ENCODE assay signal across 19 cellular contexts in the genomic region with DNA sequence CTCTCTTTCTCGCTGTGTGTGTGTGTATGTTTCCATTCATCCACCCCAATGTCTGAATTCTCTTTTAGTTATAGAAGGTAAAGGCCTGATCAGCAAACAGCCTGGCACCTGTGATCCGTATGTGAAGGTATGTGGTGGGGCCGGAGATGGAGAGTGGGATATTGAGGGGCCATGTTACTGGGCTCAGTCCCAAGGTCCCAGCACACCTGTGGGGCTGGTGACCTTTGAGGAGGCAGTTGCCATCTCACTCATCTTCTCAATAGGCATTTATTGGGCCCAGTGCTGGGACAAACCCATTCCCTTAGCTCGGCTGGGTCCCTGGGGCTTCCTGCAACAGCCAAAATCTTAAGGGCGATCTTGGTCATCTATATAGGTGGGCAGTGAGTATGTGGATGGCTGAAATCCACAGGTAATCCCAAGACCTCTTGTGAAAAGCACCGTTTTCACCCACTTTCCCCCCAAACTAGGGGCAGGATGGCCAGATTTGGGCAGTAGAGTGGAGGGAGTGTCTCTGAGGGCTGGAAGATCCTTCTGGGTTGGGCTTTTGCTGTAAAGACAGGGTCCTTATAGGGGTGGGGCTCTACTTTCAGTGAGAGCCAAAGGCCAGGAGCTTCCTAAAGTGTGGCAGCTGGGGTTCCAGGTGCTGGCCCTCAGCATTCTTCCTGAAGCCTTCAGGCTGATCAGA. TPM values are rescaled to one million over a fixed set of nuclear protein-coding genes. Genes with fewer than 3 reads are reported as not detected.
DNase-seq lines count a peak whose midpoint lies in the region; ATAC-seq and TF ChIP-seq lines count a peak whose summit lies in the region.
"Had no signal": no experiment of that assay in that cellular context is flagged by ENCODE, and none has a peak within 500 bp of the region (broad histone marks: within the 10 kb centered on the region; RNA-seq: fewer than 3 reads in every experiment).

No MANE protein-coding gene starts in this region.

- CTCF ChIA-PET in activated CD4-positive, alpha-beta T cell treated with anti-CD3 and anti-CD28 coated beads for 36 hours (lab: Charles Lee), result interaction anchor here (0.7 to 1.3 kb wide), 2 partner anchors 77 to 172 kb away, joined by 3 to 7 read pairs; no protein-coding TSS in a partner anchor

- H3K4me1 Mint-ChIP-seq in neural crest cell, result peaks cover 19% of the 10 kb centered on the region
- H3K4me1 Mint-ChIP-seq in activated CD4-positive, alpha-beta T cell treated with anti-CD3 and anti-CD28 coated beads for 36 hours, result peaks cover 13% of the 10 kb centered on the region

- ATAC-seq in thoracic aorta (ENCODE audit: insufficient number of reproducible peaks, low FRiP score, low read depth) (no peak), HG03025 (IDR thresholded peaks at IDR 0.05; ENCODE audit: low FRiP score, unreplicated experiment) (no peak)
- no peak for ATAC-seq in activated CD4-positive, alpha-beta T cell treated with anti-CD3 and anti-CD28 coated beads for 36 hours
- ATAC-seq: activated naive CD8-positive, alpha-beta T cell treated with anti-CD3 and anti-CD28 coated beads, Interleukin-2, amount 50 U/mL, for 24 hours had no signal

- no peaks in the 10 kb centered on the region for H3K36me3 Mint-ChIP-seq in neural crest cell (ENCODE audit: low read depth)
- H3K36me3 Mint-ChIP-seq in activated CD4-positive, alpha-beta T cell treated with anti-CD3 and anti-CD28 coated beads for 36 hours (ENCODE audit: low read depth), result no peaks in the 10 kb centered on the region
- H3K36me3 Mint-ChIP-seq: CD8-positive, alpha-beta memory T cell had no signal

- H3K9me3 ChIP-seq in ascending aorta (no peaks in the 10 kb centered on the region), esophagus muscularis mucosa (no peaks in the 10 kb centered on the region), thoracic aorta (no peaks in the 10 kb centered on the region)
- H3K9me3 ChIP-seq: Peyer's patch, right lobe of liver, SJSA1 had no signal

- no peak for TF ChIP-seq POLR2A in esophagus muscularis mucosa (IDR thresholded peaks at IDR 0.05; ENCODE audit: low read depth)

- H3K9me3 Mint-ChIP-seq in neural crest cell, result no peaks in the 10 kb centered on the region
- no peaks in the 10 kb centered on the region for H3K9me3 Mint-ChIP-seq in activated CD4-positive, alpha-beta T cell treated with anti-CD3 and anti-CD28 coated beads for 36 hours (ENCODE audit: low read depth)
- H3K9me3 Mint-ChIP-seq: activated CD4-positive, alpha-beta T cell treated with anti-CD3 and anti-CD28 coated beads, Interleukin-2, amount 10 ng/mL, durations not matched to agents 24 days and 14 days; activated naive CD8-positive, alpha-beta T cell treated with anti-CD3 and anti-CD28 coated beads, Interleukin-2, amount 50 U/mL, for 24 hours; CD8-positive, alpha-beta memory T cell had no signal

- no peaks in the 10 kb centered on the region for H3K27me3 Mint-ChIP-seq in neural crest cell (ENCODE audit: low read depth)
- peaks cover 1% of the 10 kb centered on the region for H3K27me3 Mint-ChIP-seq in activated CD4-positive, alpha-beta T cell treated with anti-CD3 and anti-CD28 coated beads for 36 hours

- WGBS in esophagus muscularis mucosa, result 89% methylated on average over 6 of the region's 6 CpGs

- H3K27ac ChIP-seq in ascending aorta (peak overlapping the region; percentile 96 to 97), esophagus muscularis mucosa (replicated peaks in 1 of 4) (peak overlapping the region; percentile 85 to 90 (median 87)), thoracic aorta (peak overlapping the region; percentile 83 to 90)
- H3K27ac ChIP-seq: right lobe of liver, SJSA1 had no signal

- H3K4me3 ChIP-seq in ascending aorta (no peak overlapping the region), esophagus muscularis mucosa (no peak overlapping the region), thoracic aorta (no peak overlapping the region)
- H3K4me3 ChIP-seq: Peyer's patch, right lobe of liver, SJSA1 had no signal

- intact Hi-C loops in ascending aorta (cut with DNase I) (no loop called here), esophagus muscularis mucosa (cut with DNase I) (no loop called here)
- intact Hi-C loops in activated CD4-positive, alpha-beta T cell treated with anti-CD3 and anti-CD28 coated beads for 36 hours (cut with DNase I, micrococcal nuclease), result no loop called here

- peaks cover 9 to 63% of the 10 kb centered on the region in 2 donors for H3K4me1 ChIP-seq in ascending aorta
- peaks cover 43 to 80% (median 63%) of the 10 kb centered on the region in 4 donors for H3K4me1 ChIP-seq in esophagus muscularis mucosa
- H3K4me1 ChIP-seq in thoracic aorta (ENCODE audit: control insufficient read depth in 1 of 2, low read depth in 2 of 2), result peaks cover 35 to 86% of the 10 kb centered on the region in 2 donors
- H3K4me1 ChIP-seq: right lobe of liver had no signal

- DNase-seq in ascending aorta (ENCODE audit: low spot score in 2 of 2) (peak in 1 of 2 donors; percentile 59), esophagus muscularis mucosa (ENCODE audit: extremely low spot score) (no peak), neural crest cell (ENCODE audit: low read depth, low spot score) (no peak), thoracic aorta (ENCODE audit: low spot score) (no peak), NCI-H2107 (lab: John Stamatoyannopoulos, UW) (no peak), middle frontal gyrus (ENCODE audit: extremely low spot score, low spot score) (no peak)
- DNase-seq in activated CD4-positive, alpha-beta T cell treated with anti-CD3 and anti-CD28 coated beads for 36 hours, result no peak
- DNase-seq: activated CD4-positive, alpha-beta T cell treated with anti-CD3 and anti-CD28 coated beads, Interleukin-2, amount 10 ng/mL, durations not matched to agents 24 days and 14 days; activated effector memory CD4-positive, alpha-beta T cell treated with Interleukin-2 at 50 U/mL for 16 hours; activated naive CD8-positive, alpha-beta T cell treated with anti-CD3 and anti-CD28 coated beads, Interleukin-2, amount 50 U/mL, for 24 hours; CD8-positive, alpha-beta memory T cell; cortex of kidney; DMS153; NCI-H1417; NCI-H524 treated with DMSO at 0.1 percent for 48 hours had no signal

- peak overlapping the region; percentile 79 for H3K27ac Mint-ChIP-seq in neural crest cell (ENCODE audit: unreplicated experiment)
- no peak overlapping the region for H3K27ac Mint-ChIP-seq in activated CD4-positive, alpha-beta T cell treated with anti-CD3 and anti-CD28 coated beads for 36 hours
- H3K27ac Mint-ChIP-seq: activated CD4-positive, alpha-beta T cell treated with anti-CD3 and anti-CD28 coated beads, Interleukin-2, amount 10 ng/mL, durations not matched to agents 24 days and 14 days; activated naive CD8-positive, alpha-beta T cell treated with anti-CD3 and anti-CD28 coated beads, Interleukin-2, amount 50 U/mL, for 24 hours had no signal

- no peak for TF ChIP-seq CTCF in ascending aorta (IDR thresholded peaks at IDR 0.05)
- TF ChIP-seq CTCF in esophagus muscularis mucosa (IDR thresholded peaks at IDR 0.05), result no peak
- no peak for TF ChIP-seq CTCF in neural crest cell (conservative IDR thresholded peaks at IDR 0.05)
- no peak for TF ChIP-seq CTCF in thoracic aorta (IDR thresholded peaks at IDR 0.05)

- H3K27me3 ChIP-seq in ascending aorta, result no peaks in the 10 kb centered on the region
- no peaks in the 10 kb centered on the region for H3K27me3 ChIP-seq in esophagus muscularis mucosa
- no peaks in the 10 kb centered on the region for H3K27me3 ChIP-seq in thoracic aorta (replicated peaks; ENCODE audit: insufficient read depth)
- H3K27me3 ChIP-seq: Peyer's patch, right lobe of liver, SJSA1 had no signal

- TF ChIP-seq EP300 in esophagus muscularis mucosa (IDR thresholded peaks at IDR 0.05), result no peak

- POLR2A ChIA-PET in activated CD4-positive, alpha-beta T cell treated with anti-CD3 and anti-CD28 coated beads for 36 hours (lab: Charles Lee), result no interaction called here

- H3K36me3 ChIP-seq in ascending aorta, result no peaks in the 10 kb centered on the region
- H3K36me3 ChIP-seq in esophagus muscularis mucosa, result no peaks in the 10 kb centered on the region
- no peaks in the 10 kb centered on the region for H3K36me3 ChIP-seq in thoracic aorta
- H3K36me3 ChIP-seq: Peyer's patch, right lobe of liver, SJSA1 had no signal

- H3K4me3 Mint-ChIP-seq in neural crest cell, result no peak overlapping the region
- H3K4me3 Mint-ChIP-seq in activated CD4-positive, alpha-beta T cell treated with anti-CD3 and anti-CD28 coated beads for 36 hours, result no peak overlapping the region
- H3K4me3 Mint-ChIP-seq: activated CD4-positive, alpha-beta T cell treated with anti-CD3 and anti-CD28 coated beads, Interleukin-2, amount 10 ng/mL, durations not matched to agents 24 days and 14 days; activated naive CD8-positive, alpha-beta T cell treated with anti-CD3 and anti-CD28 coated beads, Interleukin-2, amount 50 U/mL, for 24 hours; CD8-positive, alpha-beta memory T cell had no signal

RNA-seq across cellular contexts. Expression of gene RGS3, which starts 19.6 kb away (rescaled TPM):
- 125 TPM for total RNA-seq in ascending aorta
- total RNA-seq in esophagus muscularis mucosa, result 100 to 1,000 TPM in 1 of 4 donors, 10 to 100 TPM in 3; 37.3 to 121 (median 68.5) TPM
- 36.7 and 41.0 TPM in 2 replicates for total RNA-seq in neural crest cell
- total RNA-seq in thoracic aorta, result 100 to 1,000 TPM; 170 to 202 TPM
- total RNA-seq in activated CD4-positive, alpha-beta T cell treated with anti-CD3 and anti-CD28 coated beads for 36 hours, result 10 to 100 TPM; 55.9 to 62.2 TPM
